ENCODE assay signal across 23 cellular contexts in genomic region chr5:106865279-106865678, GRCh38.
DNase-seq lines count a peak whose midpoint lies in the region; ATAC-seq and TF ChIP-seq lines count a peak whose summit lies in the region.
"Had no signal": no experiment of that assay in that cellular context is flagged by ENCODE, and none has a peak within 500 bp of the region (broad histone marks: within the 10 kb centered on the region; RNA-seq: fewer than 3 reads in every experiment).

No MANE protein-coding gene starts in this region.

- no peaks in the 10 kb centered on the region for H3K36me3 Mint-ChIP-seq in activated CD8-positive, alpha-beta T cell treated with anti-CD3 and anti-CD28 coated beads for 36 hours (ENCODE audit: low read depth)
- no peaks in the 10 kb centered on the region for H3K36me3 Mint-ChIP-seq in effector memory CD8-positive, alpha-beta T cell (ENCODE audit: insufficient read depth)
- no peaks in the 10 kb centered on the region for H3K36me3 Mint-ChIP-seq in nephron (ENCODE audit: low read depth)
- H3K36me3 Mint-ChIP-seq: CD14-positive monocyte; CD8-positive, alpha-beta memory T cell had no signal

- POLR2A ChIA-PET in activated CD8-positive, alpha-beta T cell treated with anti-CD3 and anti-CD28 coated beads for 36 hours (lab: Charles Lee), result no interaction called here

- peak; percentile 84 for DNase-seq in Jurkat, Clone E6-1 (ENCODE audit: low read depth, low spot score)
- no peak for DNase-seq in activated CD8-positive, alpha-beta T cell treated with anti-CD3 and anti-CD28 coated beads for 36 hours
- no peak for DNase-seq in effector memory CD8-positive, alpha-beta T cell
- DNase-seq in breast epithelium (ENCODE audit: low spot score in 2 of 2) (no peak), islet precursor cell (no peak)
- DNase-seq: 8988T; ACHN; AML-193; BE2C; CD4-positive, alpha-beta T cell; CD8-positive, alpha-beta memory T cell; DMS53; DMS79 treated with DMSO at 0.1 percent for 48 hours; GOT3; HFFc6 had no signal

- intact Hi-C loops in activated CD8-positive, alpha-beta T cell treated with anti-CD3 and anti-CD28 coated beads for 36 hours (cut with micrococcal nuclease), result no loop called here
- intact Hi-C loops in breast epithelium (cut with DNase I; ENCODE audit: low total_unique reads), result no loop called here

- no peak overlapping the region for H3K4me3 ChIP-seq in Jurkat, Clone E6-1 (ENCODE audit: low read length)
- no peak overlapping the region for H3K4me3 ChIP-seq in breast epithelium
- H3K4me3 ChIP-seq: A549; BLaER1 treated with 17β-estradiol and CSF1 and Interleukin-3, amounts not matched to agents 10 nM and 100 nM; GM12878; HAP-1 had no signal

- CTCF ChIA-PET in activated CD8-positive, alpha-beta T cell treated with anti-CD3 and anti-CD28 coated beads for 36 hours (lab: Charles Lee), result no interaction called here

- no peak overlapping the region for H3K27ac ChIP-seq in breast epithelium
- H3K27ac ChIP-seq: A549; BLaER1 treated with 17β-estradiol and CSF1 and Interleukin-3, amounts not matched to agents 10 nM and 100 nM had no signal

- peaks cover 3% of the 10 kb centered on the region for H3K9me3 Mint-ChIP-seq in activated CD8-positive, alpha-beta T cell treated with anti-CD3 and anti-CD28 coated beads for 36 hours
- H3K9me3 Mint-ChIP-seq in effector memory CD8-positive, alpha-beta T cell, result no peaks in the 10 kb centered on the region
- no peaks in the 10 kb centered on the region for H3K9me3 Mint-ChIP-seq in nephron

- no peak overlapping the region for H3K4me3 Mint-ChIP-seq in activated CD8-positive, alpha-beta T cell treated with anti-CD3 and anti-CD28 coated beads for 36 hours
- no peak overlapping the region for H3K4me3 Mint-ChIP-seq in effector memory CD8-positive, alpha-beta T cell
- H3K4me3 Mint-ChIP-seq in nephron, result no peak overlapping the region
- H3K4me3 Mint-ChIP-seq: CD14-positive monocyte; CD4-positive, alpha-beta T cell; CD8-positive, alpha-beta memory T cell; HFFc6 had no signal

- no peak for TF ChIP-seq POLR2A in breast epithelium (IDR thresholded peaks at IDR 0.05)

- H3K4me1 Mint-ChIP-seq in activated CD8-positive, alpha-beta T cell treated with anti-CD3 and anti-CD28 coated beads for 36 hours (ENCODE audit: low read depth), result peaks cover 5% of the 10 kb centered on the region
- H3K4me1 Mint-ChIP-seq in effector memory CD8-positive, alpha-beta T cell (ENCODE audit: low read depth in 2 of 2), result peaks cover 0 to 10% of the 10 kb centered on the region in 2 donors
- H3K4me1 Mint-ChIP-seq in nephron, result peaks cover 21% of the 10 kb centered on the region

- no peaks in the 10 kb centered on the region for H3K27me3 ChIP-seq in breast epithelium
- H3K27me3 ChIP-seq: BE2C; BLaER1 treated with 17β-estradiol and CSF1 and Interleukin-3, amounts not matched to agents 10 nM and 100 nM had no signal

- ATAC-seq in activated CD8-positive, alpha-beta T cell treated with anti-CD3 and anti-CD28 coated beads for 36 hours, result peak; percentile 10
- peak; percentile 56 for ATAC-seq in effector memory CD8-positive, alpha-beta T cell (replicated peaks)
- ATAC-seq in GM21515 (IDR thresholded peaks at IDR 0.05; ENCODE audit: unreplicated experiment) (no peak), GM21723 (IDR thresholded peaks at IDR 0.05; ENCODE audit: unreplicated experiment) (no peak)
- ATAC-seq: A549, GM12878 had no signal

- TF ChIP-seq CTCF in activated CD8-positive, alpha-beta T cell treated with anti-CD3 and anti-CD28 coated beads for 36 hours (IDR thresholded peaks at IDR 0.05), result no peak
- no peak for TF ChIP-seq CTCF in nephron (IDR thresholded peaks at IDR 0.05; ENCODE audit: unreplicated experiment in 3 of 3)
- no peak for TF ChIP-seq CTCF in breast epithelium (IDR thresholded peaks at IDR 0.05)

- H3K36me3 ChIP-seq in breast epithelium, result no peaks in the 10 kb centered on the region
- H3K36me3 ChIP-seq: BE2C; BLaER1 treated with 17β-estradiol and CSF1 and Interleukin-3, amounts not matched to agents 10 nM and 100 nM; HAP-1 had no signal

- H3K4me1 ChIP-seq in breast epithelium, result no peaks in the 10 kb centered on the region
- H3K4me1 ChIP-seq: BE2C, HAP-1 had no signal

- no peak overlapping the region for H3K27ac Mint-ChIP-seq in activated CD8-positive, alpha-beta T cell treated with anti-CD3 and anti-CD28 coated beads for 36 hours
- H3K27ac Mint-ChIP-seq in effector memory CD8-positive, alpha-beta T cell, result no peak overlapping the region
- peak overlapping the region in 2 of 3 experiments; percentile 10 to 76 for H3K27ac Mint-ChIP-seq in nephron
- H3K27ac Mint-ChIP-seq: CD14-positive monocyte; CD4-positive, alpha-beta T cell; CD8-positive, alpha-beta memory T cell; HFFc6 had no signal

- no peaks in the 10 kb centered on the region for H3K9me3 ChIP-seq in breast epithelium
- H3K9me3 ChIP-seq: A549; BE2C; BLaER1 treated with 17β-estradiol and CSF1 and Interleukin-3, amounts not matched to agents 10 nM and 100 nM; HAP-1 had no signal

- H3K27me3 Mint-ChIP-seq in activated CD8-positive, alpha-beta T cell treated with anti-CD3 and anti-CD28 coated beads for 36 hours, result no peaks in the 10 kb centered on the region
- peaks cover 0 to 10% of the 10 kb centered on the region in 2 donors for H3K27me3 Mint-ChIP-seq in effector memory CD8-positive, alpha-beta T cell
- no peaks in the 10 kb centered on the region for H3K27me3 Mint-ChIP-seq in nephron (ENCODE audit: low read depth)
- H3K27me3 Mint-ChIP-seq: CD4-positive, alpha-beta T cell; CD8-positive, alpha-beta memory T cell had no signal

Comparison
In these comparisons a context has a peak if more than half of its experiments do, and no peak if none do; other contexts are left out.
1. ATAC-seq: peak in activated CD8-positive, alpha-beta T cell treated with anti-CD3 and anti-CD28 coated beads for 36 hours (single experiment) and effector memory CD8-positive, alpha-beta T cell (single experiment); none in GM21515 (single experiment) and GM21723 (single experiment).
2. H3K27ac Mint-ChIP-seq: peak in nephron (2 of 3); none in activated CD8-positive, alpha-beta T cell treated with anti-CD3 and anti-CD28 coated beads for 36 hours (single experiment) and effector memory CD8-positive, alpha-beta T cell (0 of 2).